Comparison of ENCODE assay signal across 4 cellular contexts in the genomic region with DNA sequence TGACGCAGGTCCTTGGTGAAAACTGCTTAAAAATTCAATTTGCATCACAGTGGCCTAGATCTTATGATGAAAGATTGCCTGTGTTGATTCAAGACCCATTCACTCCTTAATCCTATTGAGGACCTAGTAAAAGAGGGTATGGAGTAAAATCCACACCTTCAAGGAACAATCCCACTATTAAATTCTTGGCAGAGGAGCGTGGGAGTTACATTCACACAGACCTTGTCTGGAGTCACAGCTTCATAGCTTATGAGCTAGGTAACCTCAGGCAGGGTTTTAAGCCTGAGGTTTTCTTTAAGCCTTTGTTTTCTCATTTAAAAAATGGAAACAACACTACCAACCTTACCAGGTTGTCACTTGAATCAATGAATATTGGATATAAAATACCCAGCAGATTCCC.
"Had no signal": no experiment of that assay in that cellular context is flagged by ENCODE, and none has a peak within 500 bp of the region (broad histone marks: within the 10 kb centered on the region; RNA-seq: fewer than 3 reads in every experiment).

No MANE protein-coding gene starts in this region.

- H3K4me3 ChIP-seq: K562 had no signal

- DNase-seq: IMR-90, KBM-7, KG1 had no signal
